In the genomic region with DNA sequence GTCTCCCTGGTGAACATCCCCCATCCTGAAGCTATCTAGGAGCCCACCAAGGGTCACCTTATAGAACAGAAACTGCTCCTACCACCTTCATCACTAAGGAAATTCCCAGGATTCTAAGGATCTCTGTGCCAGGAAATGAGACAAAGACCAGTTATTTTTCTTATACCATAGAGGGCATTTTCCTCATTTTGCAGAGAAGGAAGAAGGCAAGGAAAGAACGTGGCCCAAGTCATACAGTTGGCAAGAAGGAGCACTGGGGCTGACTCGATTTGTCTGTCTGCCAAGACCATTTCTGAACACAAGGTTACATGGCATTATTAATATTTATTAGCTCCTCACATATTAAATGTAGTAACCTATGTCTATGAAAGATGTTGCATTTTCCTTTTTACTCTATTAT, we compare ENCODE assay signal across 16 cellular contexts. TPM values are rescaled to one million over a fixed set of nuclear protein-coding genes. Genes with fewer than 3 reads are reported as not detected.
"Had no signal": no experiment of that assay in that cellular context is flagged by ENCODE, and none has a peak within 500 bp of the region (broad histone marks: within the 10 kb centered on the region; RNA-seq: fewer than 3 reads in every experiment).

No MANE protein-coding gene starts in this region.

- H3K4me3 Mint-ChIP-seq: activated CD4-positive, alpha-beta T cell treated with anti-CD3 and anti-CD28 coated beads, Interleukin-2, amount 10 ng/mL, durations not matched to agents 7 days and 5 days; activated naive CD8-positive, alpha-beta T cell; endodermal cell; stimulated activated memory B cell treated with anti-CD40 and anti-IgM and Interleukin-4, amounts not matched to agents 10 μg/mL and 1 μg/mL and 100 μg/mL, for 72 hours had no signal

- H3K4me3 ChIP-seq: ovary, spleen, upper lobe of right lung had no signal

- DNase-seq: activated CD4-positive, alpha-beta T cell treated with anti-CD3 and anti-CD28 coated beads, Interleukin-2, amount 10 ng/mL, durations not matched to agents 7 days and 5 days; activated CD4-positive, CD25-positive, alpha-beta regulatory T cell; activated CD8-positive, alpha-beta memory T cell treated with anti-CD3 and anti-CD28 coated beads for 24 hours; central memory CD4-positive, alpha-beta T cell; endodermal cell; left ventricle myocardium superior; ovary; spleen; stimulated activated CD4-positive, alpha-beta T cell treated with anti-CD3 and anti-CD28 coated beads, Interleukin-4, amount 100 ng/mL, for 4 hours; T-helper 1 cell; T-helper 9 cell; upper lobe of right lung had no signal

- H3K27me3 ChIP-seq: ovary, spleen, upper lobe of right lung had no signal

- H3K27me3 Mint-ChIP-seq: activated naive CD8-positive, alpha-beta T cell; stimulated activated memory B cell treated with anti-CD40 and anti-IgM and Interleukin-4, amounts not matched to agents 10 μg/mL and 1 μg/mL and 100 μg/mL, for 72 hours had no signal

- H3K9me3 Mint-ChIP-seq: endodermal cell; stimulated activated memory B cell treated with anti-CD40 and anti-IgM and Interleukin-4, amounts not matched to agents 10 μg/mL and 1 μg/mL and 100 μg/mL, for 72 hours had no signal

- H3K4me1 Mint-ChIP-seq: stimulated activated memory B cell treated with anti-CD40 and anti-IgM and Interleukin-4, amounts not matched to agents 10 μg/mL and 1 μg/mL and 100 μg/mL, for 72 hours had no signal

- H3K36me3 Mint-ChIP-seq: stimulated activated memory B cell treated with anti-CD40 and anti-IgM and Interleukin-4, amounts not matched to agents 10 μg/mL and 1 μg/mL and 100 μg/mL, for 72 hours had no signal

- H3K9me3 ChIP-seq: ovary, spleen, upper lobe of right lung had no signal

- H3K36me3 ChIP-seq: ovary, spleen, upper lobe of right lung had no signal

- FAIRE-seq: colon had no signal

- H3K27ac Mint-ChIP-seq: activated CD4-positive, alpha-beta T cell treated with anti-CD3 and anti-CD28 coated beads, Interleukin-2, amount 10 ng/mL, durations not matched to agents 7 days and 5 days; activated naive CD8-positive, alpha-beta T cell; endodermal cell; stimulated activated memory B cell treated with anti-CD40 and anti-IgM and Interleukin-4, amounts not matched to agents 10 μg/mL and 1 μg/mL and 100 μg/mL, for 72 hours had no signal

- H3K27ac ChIP-seq: ovary, spleen, upper lobe of right lung had no signal

- ATAC-seq: stimulated activated memory B cell treated with anti-CD40 and anti-IgM and Interleukin-4, amounts not matched to agents 10 μg/mL and 1 μg/mL and 100 μg/mL, for 72 hours; upper lobe of right lung had no signal

RNA-seq across cellular contexts. Expression of a gene that starts 49.6 kb away (rescaled TPM):
- total RNA-seq: endodermal cell, left ventricle myocardium superior had no signal
- polyA plus RNA-seq: neural cell had no signal
